1 cellular context compared by ENCODE assay signal in the genomic region with DNA sequence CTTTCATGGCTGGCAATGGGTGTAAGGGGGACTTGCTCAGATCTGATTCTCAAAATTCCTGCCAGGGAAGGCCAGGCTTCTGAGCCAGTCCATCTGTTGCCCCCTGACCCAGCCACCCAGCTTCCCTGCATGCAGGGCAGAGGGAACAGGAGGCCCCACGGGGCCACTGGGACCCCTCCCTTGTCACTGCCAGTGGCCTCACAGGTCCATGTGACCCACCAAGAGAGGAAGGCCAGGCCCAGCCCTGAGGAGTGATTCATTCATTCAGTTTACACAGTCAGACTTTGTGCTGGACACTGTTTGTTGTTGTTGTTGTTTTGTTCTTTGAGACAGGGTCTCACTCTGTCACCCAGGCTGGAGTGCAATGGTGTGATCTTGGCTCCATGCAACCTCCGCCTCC.
TF ChIP-seq lines count a peak whose summit lies in the region.

No MANE protein-coding gene starts in this region.

TF ChIP-seq in HepG2, 621 proteins besides CTCF, POLR2A, EP300 and RAD21 (continued from another document):
- TF ChIP-seq SNAPC4 (CRISPR knock-in tag; IDR thresholded peaks at IDR 0.05), result no peak
- TF ChIP-seq U2AF2 (IDR thresholded peaks at IDR 0.05; ENCODE audit: low read depth, low read length), result no peak
- TF ChIP-seq ZNF737 (CRISPR knock-in tag; IDR thresholded peaks at IDR 0.05; ENCODE audit: borderline replicate concordance), result no peak
- TF ChIP-seq ZNF362 (CRISPR knock-in tag; IDR thresholded peaks at IDR 0.05; ENCODE audit: borderline replicate concordance), result no peak
- TF ChIP-seq SOX5 (CRISPR knock-in tag; IDR thresholded peaks at IDR 0.05; ENCODE audit: borderline replicate concordance), result no peak
- TF ChIP-seq GLI4 (CRISPR knock-in tag; IDR thresholded peaks at IDR 0.05; ENCODE audit: borderline replicate concordance), result 0 out of 2 replicates have a peak, but pooled peaks have one; percentile 31
- no peak for TF ChIP-seq SRY (CRISPR knock-in tag; IDR thresholded peaks at IDR 0.05)
